ENCODE assay signal across 17 cellular contexts in the genomic region with DNA sequence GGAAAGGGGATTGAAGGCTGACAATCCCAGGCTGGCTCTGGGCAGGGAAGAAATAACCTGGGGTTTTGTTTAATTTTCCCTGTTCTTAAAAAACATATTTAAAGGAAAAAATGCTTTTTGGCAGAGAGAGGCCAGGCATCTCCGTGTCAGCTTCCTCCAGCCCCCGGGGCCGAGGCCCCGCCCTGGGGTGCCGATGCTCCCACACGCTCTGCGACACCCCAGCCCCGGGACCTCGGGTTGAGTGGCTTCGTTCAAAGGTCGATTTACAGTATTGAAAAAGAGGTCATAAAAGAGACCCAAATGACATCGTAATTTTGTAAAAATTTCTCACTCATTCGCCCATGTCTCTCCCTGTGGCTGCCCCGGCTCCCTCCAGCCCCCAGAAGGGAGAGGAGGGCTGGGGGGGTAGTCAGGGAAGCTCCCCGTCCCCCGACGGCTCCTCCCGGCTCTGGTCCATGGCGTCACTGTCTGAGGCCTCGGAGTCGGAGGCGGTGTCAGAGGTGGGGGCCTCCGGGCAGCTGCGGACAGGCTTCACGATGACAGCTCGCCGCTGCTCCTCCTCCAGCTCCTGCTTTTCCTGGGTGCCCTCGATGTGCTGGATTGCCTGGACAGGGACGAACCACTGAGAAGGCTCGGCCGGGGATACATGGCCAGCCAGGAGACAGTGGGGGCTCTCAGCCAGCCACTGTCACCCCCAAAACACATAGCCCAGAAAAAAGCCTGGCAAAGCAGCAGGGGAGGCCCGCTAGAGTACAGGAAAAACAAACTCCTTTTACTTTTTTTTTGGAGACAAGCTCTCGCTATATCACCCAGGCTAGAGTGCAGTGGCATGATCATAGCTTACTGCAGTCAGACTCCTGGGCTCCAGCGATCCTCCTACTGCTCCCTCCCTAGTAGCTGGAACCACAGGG. TPM values are rescaled to one million over a fixed set of nuclear protein-coding genes. Genes with fewer than 3 reads are reported as not detected.
DNase-seq lines count a peak whose midpoint lies in the region; ATAC-seq and TF ChIP-seq lines count a peak whose summit lies in the region.
"Had no signal": no experiment of that assay in that cellular context is flagged by ENCODE, and none has a peak within 500 bp of the region (broad histone marks: within the 10 kb centered on the region; RNA-seq: fewer than 3 reads in every experiment).

No MANE protein-coding gene starts in this region.

- H3K9me3 ChIP-seq in right atrium auricular region, result no peaks in the 10 kb centered on the region
- no peaks in the 10 kb centered on the region for H3K9me3 ChIP-seq in skeletal muscle tissue (ENCODE audit: control insufficient read depth in 3 of 3, low read length in 3 of 3)
- H3K9me3 ChIP-seq in CD8-positive, alpha-beta memory T cell (ENCODE audit: low read length), result no peaks in the 10 kb centered on the region
- H3K9me3 ChIP-seq: Caco-2, mucosa of descending colon had no signal

- no peak overlapping the region for H3K4me2 ChIP-seq in GM23338

- H3K4me1 ChIP-seq in GM23338 (ENCODE audit: insufficient read depth), result no peaks in the 10 kb centered on the region; the same call in 1 of the 2 replicates
- peaks cover 0 to 3% of the 10 kb centered on the region in 2 donors for H3K4me1 ChIP-seq in right atrium auricular region
- H3K4me1 ChIP-seq in skeletal muscle tissue (ENCODE audit: control insufficient read depth in 3 of 3, insufficient read depth in 3 of 3, low read length in 3 of 3), result peaks cover 2 to 5% (median 5%) of the 10 kb centered on the region in 3 donors
- no peaks in the 10 kb centered on the region for H3K4me1 ChIP-seq in CD8-positive, alpha-beta memory T cell (ENCODE audit: insufficient read depth, low read length)
- H3K4me1 ChIP-seq: Caco-2 had no signal

- H3K36me3 Mint-ChIP-seq in GM23338 (ENCODE audit: low read depth), result peaks cover 57% of the 10 kb centered on the region
- H3K36me3 Mint-ChIP-seq in CD8-positive, alpha-beta memory T cell, result peaks cover 0 to 39% (median 3%) of the 10 kb centered on the region in 3 donors

- H3K79me2 ChIP-seq in GM23338 (replicated peaks; ENCODE audit: insufficient read depth), result peaks cover 13% of the 10 kb centered on the region

- H4K20me1 ChIP-seq in GM23338 (replicated peaks; ENCODE audit: insufficient read depth), result peaks cover 3% of the 10 kb centered on the region

- H3K27me3 Mint-ChIP-seq in GM23338 (ENCODE audit: insufficient read depth, low read depth, poor library complexity), result peaks cover 22% of the 10 kb centered on the region
- no peaks in the 10 kb centered on the region for H3K27me3 Mint-ChIP-seq in CD8-positive, alpha-beta memory T cell
- H3K27me3 Mint-ChIP-seq: activated T-helper 17 cell treated with anti-CD3 and anti-CD28 coated beads, Interleukin-2, amount 50 U/mL, for 72 hours had no signal

- H3K27me3 ChIP-seq in GM23338 (ENCODE audit: insufficient read depth), result no peaks in the 10 kb centered on the region
- H3K27me3 ChIP-seq in right atrium auricular region, result no peaks in the 10 kb centered on the region
- H3K27me3 ChIP-seq in skeletal muscle tissue (ENCODE audit: control insufficient read depth in 3 of 3, insufficient read depth in 3 of 3, low read length in 3 of 3), result no peaks in the 10 kb centered on the region
- H3K27me3 ChIP-seq in CD8-positive, alpha-beta memory T cell (ENCODE audit: insufficient read depth, low read length, poor library complexity, severe bottlenecking), result no peaks in the 10 kb centered on the region

- H3K9ac ChIP-seq in skeletal muscle tissue (ENCODE audit: low read depth in 1 of 3, low read length in 3 of 3), result no peak overlapping the region

- H3K36me3 ChIP-seq in GM23338 (ENCODE audit: insufficient read depth) (peaks cover 12% of the 10 kb centered on the region), right atrium auricular region (peaks cover 7% of the 10 kb centered on the region), skeletal muscle tissue (ENCODE audit: control insufficient read depth in 3 of 3, insufficient read depth in 3 of 3, low read length in 3 of 3) (peaks cover 13 to 28% (median 15%) of the 10 kb centered on the region in 3 donors)
- peaks cover 12% of the 10 kb centered on the region for H3K36me3 ChIP-seq in CD8-positive, alpha-beta memory T cell (ENCODE audit: insufficient read depth, low read length)

- TF ChIP-seq CTCF in GM23338 (conservative IDR thresholded peaks at IDR 0.05; ENCODE audit: low read depth in 2 of 2) (no peak), cardiac fibroblast (IDR thresholded peaks at IDR 0.05; ENCODE audit: low read depth, low read length) (no peak), right atrium auricular region (IDR thresholded peaks at IDR 0.05) (no peak)

- peaks cover 10% of the 10 kb centered on the region for H3K4me1 Mint-ChIP-seq in GM23338
- H3K4me1 Mint-ChIP-seq in CD8-positive, alpha-beta memory T cell, result peaks cover 5 to 8% (median 6%) of the 10 kb centered on the region in 3 donors
- H3K4me1 Mint-ChIP-seq: activated T-helper 17 cell treated with anti-CD3 and anti-CD28 coated beads, Interleukin-2, amount 50 U/mL, for 72 hours had no signal

- no peak for DNase-seq in GM23338 (ENCODE audit: low spot score)
- peak; percentile 39 to 53 for DNase-seq in cardiac fibroblast (ENCODE audit: low read depth in 2 of 2)
- DNase-seq in right atrium auricular region (ENCODE audit: low spot score), result peak; percentile 76
- no peak for DNase-seq in NCI-H2107 treated with DMSO at 0.1 percent for 48 hours (lab: John Stamatoyannopoulos, UW; ENCODE audit: unreplicated experiment)
- DNase-seq in CD8-positive, alpha-beta memory T cell, result no peak
- DNase-seq: amygdala, Caco-2, GF-D8, Kasumi-1, kidney glomerular epithelial cell, NCI-H1417 treated with DMSO at 0.1 percent for 48 hours had no signal

- CTCF ChIA-PET in CD8-positive, alpha-beta memory T cell (lab: Charles Lee), result interaction anchor here (1.1 to 2.1 kb wide), 2 partner anchors 14 to 275 kb away, joined by 6 to 7 read pairs; no protein-coding TSS in a partner anchor

- H3K4me3 Mint-ChIP-seq in GM23338, result no peak overlapping the region
- no peak overlapping the region for H3K4me3 Mint-ChIP-seq in CD8-positive, alpha-beta memory T cell
- H3K4me3 Mint-ChIP-seq: activated T-helper 17 cell treated with anti-CD3 and anti-CD28 coated beads, Interleukin-2, amount 50 U/mL, for 72 hours had no signal

- no peak overlapping the region for H3K4me3 ChIP-seq in GM23338
- H3K4me3 ChIP-seq in cardiac fibroblast (replicated peaks in 1 of 2; ENCODE audit: low read depth in 2 of 2, low read length in 2 of 2), result no peak overlapping the region
- peak overlapping the region in 1 of 2 donors; percentile 27 for H3K4me3 ChIP-seq in right atrium auricular region
- H3K4me3 ChIP-seq in skeletal muscle tissue (ENCODE audit: low read length in 3 of 3), result no peak overlapping the region
- H3K4me3 ChIP-seq in CD8-positive, alpha-beta memory T cell (ENCODE audit: low read length), result no peak overlapping the region
- H3K4me3 ChIP-seq: mucosa of descending colon had no signal

- no peak for ATAC-seq in GM23338
- no peak for ATAC-seq in GM21381 (IDR thresholded peaks at IDR 0.05; ENCODE audit: unreplicated experiment)
- no peak for ATAC-seq in HG02763 (IDR thresholded peaks at IDR 0.05; ENCODE audit: unreplicated experiment)
- ATAC-seq: activated T-helper 17 cell treated with anti-CD3 and anti-CD28 coated beads, Interleukin-2, amount 50 U/mL, for 72 hours; mucosa of descending colon had no signal

- H3K27ac Mint-ChIP-seq in GM23338, result no peak overlapping the region
- no peak overlapping the region for H3K27ac Mint-ChIP-seq in CD8-positive, alpha-beta memory T cell

- no peaks in the 10 kb centered on the region for H3K9me3 Mint-ChIP-seq in GM23338
- H3K9me3 Mint-ChIP-seq in CD8-positive, alpha-beta memory T cell, result no peaks in the 10 kb centered on the region
- H3K9me3 Mint-ChIP-seq: activated T-helper 17 cell treated with anti-CD3 and anti-CD28 coated beads, Interleukin-2, amount 50 U/mL, for 72 hours had no signal

- no peak overlapping the region for H2AFZ ChIP-seq in GM23338

- peak overlapping the region; percentile 66; the same call in 1 of the 2 replicates for H3K27ac ChIP-seq in GM23338 (ENCODE audit: low read depth)
- H3K27ac ChIP-seq in right atrium auricular region, result peak overlapping the region; percentile 68 to 75
- peak overlapping the region; percentile 44 for H3K27ac ChIP-seq in skeletal muscle tissue (ENCODE audit: low read depth, low read length)
- H3K27ac ChIP-seq in CD8-positive, alpha-beta memory T cell (ENCODE audit: low read depth, low read length), result no peak overlapping the region
- H3K27ac ChIP-seq: epithelial cell of prostate had no signal

- H3K9me2 ChIP-seq in GM23338 (ENCODE audit: insufficient read depth), result no peaks in the 10 kb centered on the region

- H3F3A ChIP-seq in GM23338 (replicated peaks; ENCODE audit: low read depth), result peaks cover 34% of the 10 kb centered on the region

- POLR2A ChIA-PET in CD8-positive, alpha-beta memory T cell (lab: Charles Lee), result interaction anchor here (1.1 kb wide), 1 partner anchor 1277 kb away, joined by 4 read pairs; no protein-coding TSS in a partner anchor

TF ChIP-seq in GM23338, 12 proteins besides CTCF, POLR2A, EP300 and RAD21 (continues in another document):
- TF ChIP-seq NANOG (IDR thresholded peaks at IDR 0.05; ENCODE audit: borderline replicate concordance) (no peak), ZNF114 (CRISPR knock-in tag; IDR thresholded peaks at IDR 0.05) (no peak), EZH2phosphoT487 (IDR thresholded peaks at IDR 0.05; ENCODE audit: unreplicated experiment) (no peak), CREB1 (CRISPR knock-in tag; IDR thresholded peaks at IDR 0.05; ENCODE audit: low read depth) (no peak)

RNA-seq across cellular contexts. Expression of gene TFAP4, which starts 14.9 kb away (rescaled TPM):
- total RNA-seq in GM23338 (2014; rRNA removed; shearing (Covaris generic)), result 19.3 and 20.7 TPM in 2 replicates
- 8.6 and 9.6 TPM in 2 replicates for polyA plus RNA-seq in GM23338 (2016; fragmentation: Nextera tagmentation; extraction: Ambion mirVana)
- 1 to 10 TPM; 2.0 to 2.9 TPM for total RNA-seq in right atrium auricular region
- 5.2 TPM for total RNA-seq in skeletal muscle tissue
- 10 to 100 TPM; 43.0 to 43.8 TPM for total RNA-seq in CD8-positive, alpha-beta memory T cell
- 0.92 TPM for polyA plus RNA-seq in CD8-positive, alpha-beta memory T cell

RNA-seq across cellular contexts. Expression of gene SRL, which starts 16.0 kb away (rescaled TPM):
- not detected in 2 replicates for total RNA-seq in GM23338 (2014; rRNA removed; shearing (Covaris generic))
- polyA plus RNA-seq in GM23338 (2016; fragmentation: Nextera tagmentation; extraction: Ambion mirVana), result not detected in 2 replicates
- 100 to 1,000 TPM; 295 to 466 TPM for total RNA-seq in right atrium auricular region
- total RNA-seq in skeletal muscle tissue, result 230 TPM
- total RNA-seq in CD8-positive, alpha-beta memory T cell, result not detected
- polyA plus RNA-seq in CD8-positive, alpha-beta memory T cell, result not detected
- total RNA-seq: activated T-helper 17 cell treated with anti-CD3 and anti-CD28 coated beads, Interleukin-2, amount 50 U/mL, for 72 hours; Caco-2 had no signal

RNA-seq across cellular contexts. Expression of gene GLIS2, which starts 58.0 kb away (rescaled TPM):
- total RNA-seq in GM23338 (2014; rRNA removed; shearing (Covaris generic)), result 9.0 and 10.2 TPM in 2 replicates
- polyA plus RNA-seq in GM23338 (2016; fragmentation: Nextera tagmentation; extraction: Ambion mirVana), result 8.2 and 8.8 TPM in 2 replicates
- total RNA-seq in right atrium auricular region, result 10 to 100 TPM; 10.3 to 16.0 TPM
- total RNA-seq in skeletal muscle tissue, result 4.2 TPM
- total RNA-seq in CD8-positive, alpha-beta memory T cell, result under 1 TPM; 0.13 to 0.26 TPM
- not detected for polyA plus RNA-seq in CD8-positive, alpha-beta memory T cell

Comparison
In these comparisons a context has a peak if more than half of its experiments do, and no peak if none do; other contexts are left out.
1. DNase-seq: peak in cardiac fibroblast (2 of 2) and right atrium auricular region (single experiment); none in GM23338 (single experiment), NCI-H2107 treated with DMSO at 0.1 percent for 48 hours (single experiment) and CD8-positive, alpha-beta memory T cell (0 of 5).
2. RNA of gene SRL, which starts 16.0 kb away (total RNA-seq): 295 to 466 TPM in right atrium auricular region and 230 TPM in skeletal muscle tissue (single experiment); not detected in GM23338 and not detected in CD8-positive, alpha-beta memory T cell; every median in the first group is over 100 times any median in the second.